ENCODE assay signal across 1 cellular context in the genomic region with DNA sequence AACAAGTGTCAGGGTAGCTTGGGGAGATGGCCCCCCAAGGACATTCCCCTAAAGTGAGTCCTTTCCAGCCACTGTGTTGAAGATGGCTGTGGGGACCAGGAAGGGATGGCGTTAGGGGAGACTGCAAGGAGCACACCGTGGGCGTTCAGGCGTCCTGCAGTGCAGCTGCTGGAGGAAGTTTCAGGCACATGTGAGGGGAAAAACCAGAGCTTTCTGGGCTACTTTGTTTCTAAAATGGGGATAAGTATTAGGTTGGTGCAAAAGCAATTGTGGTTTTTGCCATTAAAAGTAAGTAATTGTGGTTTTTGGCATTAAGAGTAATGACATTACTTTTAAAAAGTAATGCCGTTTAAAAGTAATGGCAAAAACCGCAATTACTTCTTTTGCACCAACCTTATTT.
TF ChIP-seq lines count a peak whose summit lies in the region.

No MANE protein-coding gene starts in this region.

TF ChIP-seq in GM12878, 131 proteins besides CTCF, POLR2A, EP300 and RAD21 (continues in another document):
- TF ChIP-seq TCF7 (IDR thresholded peaks at IDR 0.05; ENCODE audit: borderline replicate concordance) (no peak), ESRRA (IDR thresholded peaks at IDR 0.05; ENCODE audit: low read length) (no peak), DPF2 (IDR thresholded peaks at IDR 0.05) (0 out of 2 replicates have a peak, but pooled peaks have one; percentile 22), EED (IDR thresholded peaks at IDR 0.05; ENCODE audit: low read depth) (no peak), RCOR1 (conservative IDR thresholded peaks at IDR 0.05; ENCODE audit: low read depth, low read length) (no peak), ASH2L (IDR thresholded peaks at IDR 0.05; ENCODE audit: borderline replicate concordance, low read depth) (no peak), SMARCA5 (IDR thresholded peaks at IDR 0.05) (no peak), CHD1 (IDR thresholded peaks at IDR 0.05; ENCODE audit: low read depth, low read length) (no peak), MTA3 (IDR thresholded peaks at IDR 0.05; ENCODE audit: borderline replicate concordance, low read length) (no peak), MEF2B (IDR thresholded peaks at IDR 0.05; ENCODE audit: partially characterized antibody, poor library complexity, severe bottlenecking) (peak; percentile 36), SREBF2 (IDR thresholded peaks at IDR 0.05; ENCODE audit: low read length) (no peak), WRNIP1 (IDR thresholded peaks at IDR 0.05; ENCODE audit: borderline replicate concordance, low read depth, low read length) (no peak), CREB1 (IDR thresholded peaks at IDR 0.05; ENCODE audit: low read depth) (0 out of 2 replicates have a peak, but pooled peaks have one; percentile 9), ZBED1 (IDR thresholded peaks at IDR 0.05; ENCODE audit: borderline replicate concordance) (no peak), BHLHE40 (IDR thresholded peaks at IDR 0.05; ENCODE audit: borderline replicate concordance in 1 of 2, low read depth in 2 of 2, low read length in 1 of 2) (peak; percentile 68 to 75; a peak in 3 of 4 replicates), FOXM1 (IDR thresholded peaks at IDR 0.05; ENCODE audit: low read depth, low read length) (no peak; the same call in 1 of the 2 replicates), TCF3 (IDR thresholded peaks at IDR 0.05; ENCODE audit: borderline replicate concordance, insufficient read depth, low read depth, low read length) (no peak), CBFB (IDR thresholded peaks at IDR 0.05; ENCODE audit: low read depth) (0 out of 2 replicates have a peak, but pooled peaks have one; percentile 17), HDAC6 (IDR thresholded peaks at IDR 0.05; ENCODE audit: unreplicated experiment) (no peak), EZH2 (IDR thresholded peaks at IDR 0.05; ENCODE audit: borderline replicate concordance, control insufficient read depth, low read depth, low read length) (no peak), NFIC (IDR thresholded peaks at IDR 0.05; ENCODE audit: low read depth, low read length) (peak; percentile 36; the same call in 1 of the 2 replicates), IKZF1 (conservative IDR thresholded peaks at IDR 0.05) (peak; percentile 55; the same call in 1 of the 2 replicates), SPI1 (IDR thresholded peaks at IDR 0.05; ENCODE audit: borderline replicate concordance, insufficient read depth, low read depth, low read length) (no peak), MTA2 (IDR thresholded peaks at IDR 0.05; ENCODE audit: low read depth) (peak; percentile 80; the same call in 1 of the 2 replicates), RAD51 (IDR thresholded peaks at IDR 0.05) (0 out of 2 replicates have a peak, but pooled peaks have one; percentile 15), RUNX3 (IDR thresholded peaks at IDR 0.05; ENCODE audit: low read length) (peak; percentile 88), IKZF2 (IDR thresholded peaks at IDR 0.05) (peak; percentile 55 to 64; a peak in 2 of 4 replicates), YBX1 (IDR thresholded peaks at IDR 0.05) (no peak)
- TF ChIP-seq, protein P1, sequence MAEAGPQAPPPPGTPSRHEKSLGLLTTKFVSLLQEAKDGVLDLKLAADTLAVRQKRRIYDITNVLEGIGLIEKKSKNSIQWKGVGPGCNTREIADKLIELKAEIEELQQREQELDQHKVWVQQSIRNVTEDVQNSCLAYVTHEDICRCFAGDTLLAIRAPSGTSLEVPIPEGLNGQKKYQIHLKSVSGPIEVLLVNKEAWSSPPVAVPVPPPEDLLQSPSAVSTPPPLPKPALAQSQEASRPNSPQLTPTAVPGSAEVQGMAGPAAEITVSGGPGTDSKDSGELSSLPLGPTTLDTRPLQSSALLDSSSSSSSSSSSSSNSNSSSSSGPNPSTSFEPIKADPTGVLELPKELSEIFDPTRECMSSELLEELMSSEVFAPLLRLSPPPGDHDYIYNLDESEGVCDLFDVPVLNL (IDR thresholded peaks at IDR 0.05; ENCODE audit: low read depth, low read length), result no peak
- TF ChIP-seq, protein P2, sequence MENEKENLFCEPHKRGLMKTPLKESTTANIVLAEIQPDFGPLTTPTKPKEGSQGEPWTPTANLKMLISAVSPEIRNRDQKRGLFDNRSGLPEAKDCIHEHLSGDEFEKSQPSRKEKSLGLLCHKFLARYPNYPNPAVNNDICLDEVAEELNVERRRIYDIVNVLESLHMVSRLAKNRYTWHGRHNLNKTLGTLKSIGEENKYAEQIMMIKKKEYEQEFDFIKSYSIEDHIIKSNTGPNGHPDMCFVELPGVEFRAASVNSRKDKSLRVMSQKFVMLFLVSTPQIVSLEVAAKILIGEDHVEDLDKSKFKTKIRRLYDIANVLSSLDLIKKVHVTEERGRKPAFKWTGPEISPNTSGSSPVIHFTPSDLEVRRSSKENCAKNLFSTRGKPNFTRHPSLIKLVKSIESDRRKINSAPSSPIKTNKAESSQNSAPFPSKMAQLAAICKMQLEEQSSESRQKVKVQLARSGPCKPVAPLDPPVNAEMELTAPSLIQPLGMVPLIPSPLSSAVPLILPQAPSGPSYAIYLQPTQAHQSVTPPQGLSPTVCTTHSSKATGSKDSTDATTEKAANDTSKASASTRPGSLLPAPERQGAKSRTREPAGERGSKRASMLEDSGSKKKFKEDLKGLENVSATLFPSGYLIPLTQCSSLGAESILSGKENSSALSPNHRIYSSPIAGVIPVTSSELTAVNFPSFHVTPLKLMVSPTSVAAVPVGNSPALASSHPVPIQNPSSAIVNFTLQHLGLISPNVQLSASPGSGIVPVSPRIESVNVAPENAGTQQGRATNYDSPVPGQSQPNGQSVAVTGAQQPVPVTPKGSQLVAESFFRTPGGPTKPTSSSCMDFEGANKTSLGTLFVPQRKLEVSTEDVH (IDR thresholded peaks at IDR 0.05; ENCODE audit: low read depth, partially characterized antibody), result no peak
- TF ChIP-seq, protein P3, sequence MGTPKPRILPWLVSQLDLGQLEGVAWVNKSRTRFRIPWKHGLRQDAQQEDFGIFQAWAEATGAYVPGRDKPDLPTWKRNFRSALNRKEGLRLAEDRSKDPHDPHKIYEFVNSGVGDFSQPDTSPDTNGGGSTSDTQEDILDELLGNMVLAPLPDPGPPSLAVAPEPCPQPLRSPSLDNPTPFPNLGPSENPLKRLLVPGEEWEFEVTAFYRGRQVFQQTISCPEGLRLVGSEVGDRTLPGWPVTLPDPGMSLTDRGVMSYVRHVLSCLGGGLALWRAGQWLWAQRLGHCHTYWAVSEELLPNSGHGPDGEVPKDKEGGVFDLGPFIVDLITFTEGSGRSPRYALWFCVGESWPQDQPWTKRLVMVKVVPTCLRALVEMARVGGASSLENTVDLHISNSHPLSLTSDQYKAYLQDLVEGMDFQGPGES (IDR thresholded peaks at IDR 0.05), result no peak
- TF ChIP-seq, protein P4, sequence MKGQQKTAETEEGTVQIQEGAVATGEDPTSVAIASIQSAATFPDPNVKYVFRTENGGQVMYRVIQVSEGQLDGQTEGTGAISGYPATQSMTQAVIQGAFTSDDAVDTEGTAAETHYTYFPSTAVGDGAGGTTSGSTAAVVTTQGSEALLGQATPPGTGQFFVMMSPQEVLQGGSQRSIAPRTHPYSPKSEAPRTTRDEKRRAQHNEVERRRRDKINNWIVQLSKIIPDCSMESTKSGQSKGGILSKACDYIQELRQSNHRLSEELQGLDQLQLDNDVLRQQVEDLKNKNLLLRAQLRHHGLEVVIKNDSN (IDR thresholded peaks at IDR 0.05; ENCODE audit: borderline replicate concordance, extremely low read length, insufficient read depth, low read depth, low read length), result no peak
- TF ChIP-seq, protein P5, sequence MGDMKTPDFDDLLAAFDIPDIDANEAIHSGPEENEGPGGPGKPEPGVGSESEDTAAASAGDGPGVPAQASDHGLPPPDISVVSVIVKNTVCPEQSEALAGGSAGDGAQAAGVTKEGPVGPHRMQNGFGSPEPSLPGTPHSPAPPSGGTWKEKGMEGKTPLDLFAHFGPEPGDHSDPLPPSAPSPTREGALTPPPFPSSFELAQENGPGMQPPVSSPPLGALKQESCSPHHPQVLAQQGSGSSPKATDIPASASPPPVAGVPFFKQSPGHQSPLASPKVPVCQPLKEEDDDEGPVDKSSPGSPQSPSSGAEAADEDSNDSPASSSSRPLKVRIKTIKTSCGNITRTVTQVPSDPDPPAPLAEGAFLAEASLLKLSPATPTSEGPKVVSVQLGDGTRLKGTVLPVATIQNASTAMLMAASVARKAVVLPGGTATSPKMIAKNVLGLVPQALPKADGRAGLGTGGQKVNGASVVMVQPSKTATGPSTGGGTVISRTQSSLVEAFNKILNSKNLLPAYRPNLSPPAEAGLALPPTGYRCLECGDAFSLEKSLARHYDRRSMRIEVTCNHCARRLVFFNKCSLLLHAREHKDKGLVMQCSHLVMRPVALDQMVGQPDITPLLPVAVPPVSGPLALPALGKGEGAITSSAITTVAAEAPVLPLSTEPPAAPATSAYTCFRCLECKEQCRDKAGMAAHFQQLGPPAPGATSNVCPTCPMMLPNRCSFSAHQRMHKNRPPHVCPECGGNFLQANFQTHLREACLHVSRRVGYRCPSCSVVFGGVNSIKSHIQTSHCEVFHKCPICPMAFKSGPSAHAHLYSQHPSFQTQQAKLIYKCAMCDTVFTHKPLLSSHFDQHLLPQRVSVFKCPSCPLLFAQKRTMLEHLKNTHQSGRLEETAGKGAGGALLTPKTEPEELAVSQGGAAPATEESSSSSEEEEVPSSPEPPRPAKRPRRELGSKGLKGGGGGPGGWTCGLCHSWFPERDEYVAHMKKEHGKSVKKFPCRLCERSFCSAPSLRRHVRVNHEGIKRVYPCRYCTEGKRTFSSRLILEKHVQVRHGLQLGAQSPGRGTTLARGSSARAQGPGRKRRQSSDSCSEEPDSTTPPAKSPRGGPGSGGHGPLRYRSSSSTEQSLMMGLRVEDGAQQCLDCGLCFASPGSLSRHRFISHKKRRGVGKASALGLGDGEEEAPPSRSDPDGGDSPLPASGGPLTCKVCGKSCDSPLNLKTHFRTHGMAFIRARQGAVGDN (IDR thresholded peaks at IDR 0.05), result no peak
- TF ChIP-seq, protein P6, sequence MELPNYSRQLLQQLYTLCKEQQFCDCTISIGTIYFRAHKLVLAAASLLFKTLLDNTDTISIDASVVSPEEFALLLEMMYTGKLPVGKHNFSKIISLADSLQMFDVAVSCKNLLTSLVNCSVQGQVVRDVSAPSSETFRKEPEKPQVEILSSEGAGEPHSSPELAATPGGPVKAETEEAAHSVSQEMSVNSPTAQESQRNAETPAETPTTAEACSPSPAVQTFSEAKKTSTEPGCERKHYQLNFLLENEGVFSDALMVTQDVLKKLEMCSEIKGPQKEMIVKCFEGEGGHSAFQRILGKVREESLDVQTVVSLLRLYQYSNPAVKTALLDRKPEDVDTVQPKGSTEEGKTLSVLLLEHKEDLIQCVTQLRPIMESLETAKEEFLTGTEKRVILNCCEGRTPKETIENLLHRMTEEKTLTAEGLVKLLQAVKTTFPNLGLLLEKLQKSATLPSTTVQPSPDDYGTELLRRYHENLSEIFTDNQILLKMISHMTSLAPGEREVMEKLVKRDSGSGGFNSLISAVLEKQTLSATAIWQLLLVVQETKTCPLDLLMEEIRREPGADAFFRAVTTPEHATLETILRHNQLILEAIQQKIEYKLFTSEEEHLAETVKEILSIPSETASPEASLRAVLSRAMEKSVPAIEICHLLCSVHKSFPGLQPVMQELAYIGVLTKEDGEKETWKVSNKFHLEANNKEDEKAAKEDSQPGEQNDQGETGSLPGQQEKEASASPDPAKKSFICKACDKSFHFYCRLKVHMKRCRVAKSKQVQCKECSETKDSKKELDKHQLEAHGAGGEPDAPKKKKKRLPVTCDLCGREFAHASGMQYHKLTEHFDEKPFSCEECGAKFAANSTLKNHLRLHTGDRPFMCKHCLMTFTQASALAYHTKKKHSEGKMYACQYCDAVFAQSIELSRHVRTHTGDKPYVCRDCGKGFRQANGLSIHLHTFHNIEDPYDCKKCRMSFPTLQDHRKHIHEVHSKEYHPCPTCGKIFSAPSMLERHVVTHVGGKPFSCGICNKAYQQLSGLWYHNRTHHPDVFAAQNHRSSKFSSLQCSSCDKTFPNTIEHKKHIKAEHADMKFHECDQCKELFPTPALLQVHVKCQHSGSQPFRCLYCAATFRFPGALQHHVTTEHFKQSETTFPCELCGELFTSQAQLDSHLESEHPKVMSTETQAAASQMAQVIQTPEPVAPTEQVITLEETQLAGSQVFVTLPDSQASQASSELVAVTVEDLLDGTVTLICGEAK (IDR thresholded peaks at IDR 0.05; ENCODE audit: borderline replicate concordance), result no peak
- TF ChIP-seq, protein P7, sequence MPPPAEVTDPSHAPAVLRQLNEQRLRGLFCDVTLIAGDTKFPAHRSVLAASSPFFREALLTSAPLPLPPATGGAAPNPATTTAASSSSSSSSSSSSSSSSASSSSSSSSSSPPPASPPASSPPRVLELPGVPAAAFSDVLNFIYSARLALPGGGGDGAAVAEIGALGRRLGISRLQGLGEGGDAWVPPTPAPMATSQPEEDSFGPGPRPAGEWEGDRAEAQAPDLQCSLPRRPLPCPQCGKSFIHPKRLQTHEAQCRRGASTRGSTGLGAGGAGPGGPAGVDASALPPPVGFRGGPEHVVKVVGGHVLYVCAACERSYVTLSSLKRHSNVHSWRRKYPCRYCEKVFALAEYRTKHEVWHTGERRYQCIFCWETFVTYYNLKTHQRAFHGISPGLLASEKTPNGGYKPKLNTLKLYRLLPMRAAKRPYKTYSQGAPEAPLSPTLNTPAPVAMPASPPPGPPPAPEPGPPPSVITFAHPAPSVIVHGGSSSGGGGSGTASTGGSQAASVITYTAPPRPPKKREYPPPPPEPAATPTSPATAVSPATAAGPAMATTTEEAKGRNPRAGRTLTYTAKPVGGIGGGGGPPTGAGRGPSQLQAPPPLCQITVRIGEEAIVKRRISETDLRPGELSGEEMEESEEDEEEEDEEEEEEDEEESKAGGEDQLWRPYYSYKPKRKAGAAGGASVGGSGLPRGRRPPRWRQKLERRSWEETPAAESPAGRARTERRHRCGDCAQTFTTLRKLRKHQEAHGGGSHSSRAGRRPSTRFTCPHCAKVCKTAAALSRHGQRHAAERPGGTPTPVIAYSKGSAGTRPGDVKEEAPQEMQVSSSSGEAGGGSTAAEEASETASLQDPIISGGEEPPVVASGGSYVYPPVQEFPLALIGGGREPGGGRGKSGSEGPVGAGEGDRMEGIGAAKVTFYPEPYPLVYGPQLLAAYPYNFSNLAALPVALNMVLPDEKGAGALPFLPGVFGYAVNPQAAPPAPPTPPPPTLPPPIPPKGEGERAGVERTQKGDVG (CRISPR knock-in tag; IDR thresholded peaks at IDR 0.05), result no peak
- TF ChIP-seq, protein P8, sequence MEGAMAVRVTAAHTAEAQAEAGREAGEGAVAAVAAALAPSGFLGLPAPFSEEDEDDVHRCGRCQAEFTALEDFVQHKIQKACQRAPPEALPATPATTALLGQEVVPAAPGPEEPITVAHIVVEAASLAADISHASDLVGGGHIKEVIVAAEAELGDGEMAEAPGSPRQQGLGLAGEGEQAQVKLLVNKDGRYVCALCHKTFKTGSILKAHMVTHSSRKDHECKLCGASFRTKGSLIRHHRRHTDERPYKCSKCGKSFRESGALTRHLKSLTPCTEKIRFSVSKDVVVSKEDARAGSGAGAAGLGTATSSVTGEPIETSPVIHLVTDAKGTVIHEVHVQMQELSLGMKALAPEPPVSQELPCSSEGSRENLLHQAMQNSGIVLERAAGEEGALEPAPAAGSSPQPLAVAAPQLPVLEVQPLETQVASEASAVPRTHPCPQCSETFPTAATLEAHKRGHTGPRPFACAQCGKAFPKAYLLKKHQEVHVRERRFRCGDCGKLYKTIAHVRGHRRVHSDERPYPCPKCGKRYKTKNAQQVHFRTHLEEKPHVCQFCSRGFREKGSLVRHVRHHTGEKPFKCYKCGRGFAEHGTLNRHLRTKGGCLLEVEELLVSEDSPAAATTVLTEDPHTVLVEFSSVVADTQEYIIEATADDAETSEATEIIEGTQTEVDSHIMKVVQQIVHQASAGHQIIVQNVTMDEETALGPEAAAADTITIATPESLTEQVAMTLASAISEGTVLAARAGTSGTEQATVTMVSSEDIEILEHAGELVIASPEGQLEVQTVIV (IDR thresholded peaks at IDR 0.05; ENCODE audit: borderline replicate concordance, partially characterized antibody), result no peak
